In the genomic region with DNA sequence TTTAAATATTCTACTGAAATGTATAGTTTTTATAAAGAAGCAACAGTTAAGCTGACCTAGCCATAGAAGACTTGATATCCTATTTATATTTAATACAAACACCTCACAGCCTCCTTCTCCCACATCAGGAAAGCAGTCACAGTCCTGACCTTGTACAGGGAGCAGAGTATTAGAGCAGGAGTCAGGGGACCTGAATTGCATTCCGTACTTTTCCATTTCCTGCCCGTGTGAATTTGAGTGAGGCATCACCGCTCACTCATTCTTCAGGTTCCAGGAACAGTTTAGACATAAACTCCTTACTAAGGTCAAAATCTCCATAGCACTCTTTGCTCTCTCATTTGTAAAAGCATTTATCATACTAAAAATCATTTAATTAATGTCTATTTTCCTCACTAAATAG, we compare ENCODE assay signal across 27 cellular contexts.
A peak's percentile ranks its signal among the peaks of the same experiment; 100 is the strongest.
DNase-seq lines count a peak whose midpoint lies in the region; ATAC-seq, FAIRE-seq and TF ChIP-seq lines count a peak whose summit lies in the region.
"Had no signal": no experiment of that assay in that cellular context is flagged by ENCODE, and none has a peak within 500 bp of the region (broad histone marks: within the 10 kb centered on the region; RNA-seq: fewer than 3 reads in every experiment).

No MANE protein-coding gene starts in this region.

- H3K4me2 ChIP-seq in GM23338, result no peak overlapping the region
- no peak overlapping the region for H3K4me2 ChIP-seq in astrocyte (ENCODE audit: low read length)

- no peaks in the 10 kb centered on the region for H3K4me1 ChIP-seq in GM23338 (ENCODE audit: insufficient read depth)
- H3K4me1 ChIP-seq in astrocyte (ENCODE audit: insufficient read depth, low read length), result no peaks in the 10 kb centered on the region
- no peaks in the 10 kb centered on the region for H3K4me1 ChIP-seq in uterus
- H3K4me1 ChIP-seq: Peyer's patch had no signal

- no peaks in the 10 kb centered on the region for H3K27me3 Mint-ChIP-seq in GM23338 (ENCODE audit: insufficient read depth, low read depth, poor library complexity)
- no peaks in the 10 kb centered on the region for H3K27me3 Mint-ChIP-seq in astrocyte (ENCODE audit: low read depth, unreplicated experiment)
- H3K27me3 Mint-ChIP-seq in stimulated activated naive B cell treated with anti-CD40 and anti-IgM and Interleukin-4, amounts not matched to agents 10 μg/mL and 1 μg/mL and 100 μg/mL, for 72 hours, result no peaks in the 10 kb centered on the region
- H3K27me3 Mint-ChIP-seq: B cell had no signal

- intact Hi-C loops in uterus (cut with DNase I; ENCODE audit: low total_unique reads), result no loop called here

- H3K9me2 ChIP-seq in GM23338 (ENCODE audit: insufficient read depth), result peaks cover 3% of the 10 kb centered on the region; the same call in 1 of the 2 replicates

- no peaks in the 10 kb centered on the region for H3K36me3 ChIP-seq in GM23338 (ENCODE audit: insufficient read depth)
- no peaks in the 10 kb centered on the region for H3K36me3 ChIP-seq in astrocyte (ENCODE audit: insufficient read depth, low read length)
- H3K36me3 ChIP-seq in kidney epithelial cell (ENCODE audit: control insufficient read depth, insufficient read depth, low read length), result no peaks in the 10 kb centered on the region
- H3K36me3 ChIP-seq in uterus, result no peaks in the 10 kb centered on the region
- H3K36me3 ChIP-seq: Peyer's patch had no signal

- H3F3A ChIP-seq in GM23338 (replicated peaks; ENCODE audit: low read depth), result no peaks in the 10 kb centered on the region

- H3K27ac Mint-ChIP-seq in GM23338 (peak overlapping the region; percentile 41), astrocyte (ENCODE audit: unreplicated experiment) (peak overlapping the region; percentile 42)
- H3K27ac Mint-ChIP-seq in stimulated activated naive B cell treated with anti-CD40 and anti-IgM and Interleukin-4, amounts not matched to agents 10 μg/mL and 1 μg/mL and 100 μg/mL, for 72 hours, result no peak overlapping the region
- H3K27ac Mint-ChIP-seq: B cell; CD8-positive, alpha-beta T cell had no signal

- H3K9me3 Mint-ChIP-seq in GM23338 (no peaks in the 10 kb centered on the region), astrocyte (ENCODE audit: unreplicated experiment) (no peaks in the 10 kb centered on the region)
- peaks cover 5 to 11% of the 10 kb centered on the region in 2 donors for H3K9me3 Mint-ChIP-seq in stimulated activated naive B cell treated with anti-CD40 and anti-IgM and Interleukin-4, amounts not matched to agents 10 μg/mL and 1 μg/mL and 100 μg/mL, for 72 hours

- no peaks in the 10 kb centered on the region for H4K20me1 ChIP-seq in GM23338 (replicated peaks; ENCODE audit: insufficient read depth)
- H4K20me1 ChIP-seq in astrocyte (ENCODE audit: insufficient read depth, low read length), result no peaks in the 10 kb centered on the region

- no peak for TF ChIP-seq POLR2A in uterus (IDR thresholded peaks at IDR 0.05)

- H3K27me3 ChIP-seq in GM23338 (ENCODE audit: insufficient read depth) (no peaks in the 10 kb centered on the region), astrocyte (ENCODE audit: insufficient read depth, low read length) (no peaks in the 10 kb centered on the region), kidney epithelial cell (ENCODE audit: control insufficient read depth, insufficient read depth, low read length) (no peaks in the 10 kb centered on the region), uterus (no peaks in the 10 kb centered on the region)
- H3K27me3 ChIP-seq: Peyer's patch had no signal

- H3K79me2 ChIP-seq in GM23338 (replicated peaks; ENCODE audit: insufficient read depth) (no peaks in the 10 kb centered on the region), astrocyte (ENCODE audit: insufficient read depth, low read length) (no peaks in the 10 kb centered on the region)

- no peak overlapping the region for H3K9ac ChIP-seq in astrocyte (ENCODE audit: low read length)

- ATAC-seq in GM23338, result no peak
- no peak for ATAC-seq in GM18520 (IDR thresholded peaks at IDR 0.05; ENCODE audit: unreplicated experiment)
- no peak for ATAC-seq in stimulated activated naive B cell treated with anti-CD40 and anti-IgM and Interleukin-4, amounts not matched to agents 10 μg/mL and 1 μg/mL and 100 μg/mL, for 72 hours (replicated peaks)
- ATAC-seq: CD8-positive, alpha-beta T cell had no signal

- no peak overlapping the region for H3K4me3 ChIP-seq in GM23338
- H3K4me3 ChIP-seq in astrocyte (ENCODE audit: insufficient read depth, low read depth, low read length), result no peak overlapping the region
- H3K4me3 ChIP-seq in kidney epithelial cell (ENCODE audit: low read depth, low read length), result no peak overlapping the region
- no peak overlapping the region for H3K4me3 ChIP-seq in uterus
- H3K4me3 ChIP-seq: Peyer's patch, SK-N-MC had no signal

- no peak overlapping the region; the same call in 1 of the 2 replicates for H2AFZ ChIP-seq in GM23338
- H2AFZ ChIP-seq in astrocyte (ENCODE audit: low read depth, low read length), result no peak overlapping the region

- H3K4me3 Mint-ChIP-seq in GM23338 (no peak overlapping the region), astrocyte (ENCODE audit: unreplicated experiment) (no peak overlapping the region)
- no peak overlapping the region for H3K4me3 Mint-ChIP-seq in stimulated activated naive B cell treated with anti-CD40 and anti-IgM and Interleukin-4, amounts not matched to agents 10 μg/mL and 1 μg/mL and 100 μg/mL, for 72 hours
- H3K4me3 Mint-ChIP-seq: B cell; CD8-positive, alpha-beta T cell had no signal

- H3K4me1 Mint-ChIP-seq in GM23338 (peaks cover 9% of the 10 kb centered on the region), astrocyte (ENCODE audit: low read depth, unreplicated experiment) (peaks cover 8% of the 10 kb centered on the region)
- H3K4me1 Mint-ChIP-seq in stimulated activated naive B cell treated with anti-CD40 and anti-IgM and Interleukin-4, amounts not matched to agents 10 μg/mL and 1 μg/mL and 100 μg/mL, for 72 hours, result no peaks in the 10 kb centered on the region
- H3K4me1 Mint-ChIP-seq: B cell had no signal

- no peak overlapping the region for H3K27ac ChIP-seq in GM23338 (ENCODE audit: low read depth)
- no peak overlapping the region for H3K27ac ChIP-seq in astrocyte (ENCODE audit: low read depth, low read length)
- no peak overlapping the region for H3K27ac ChIP-seq in uterus
- H3K27ac ChIP-seq: C4-2B, Peyer's patch, SK-N-MC had no signal

- TF ChIP-seq CTCF in GM23338 (conservative IDR thresholded peaks at IDR 0.05; ENCODE audit: low read depth in 2 of 2) (no peak), astrocyte (IDR thresholded peaks at IDR 0.05; ENCODE audit: insufficient read depth, low read depth, low read length) (no peak), kidney epithelial cell (IDR thresholded peaks at IDR 0.05; ENCODE audit: insufficient read depth, low read length, poor library complexity, severe bottlenecking) (no peak), uterus (IDR thresholded peaks at IDR 0.05) (no peak)

- no peak for FAIRE-seq in astrocyte (lab: Jason Lieb, UNC)
- FAIRE-seq: GM12892, GM19239, HTR-8/SVneo had no signal

- no peaks in the 10 kb centered on the region for H3K9me3 ChIP-seq in astrocyte (ENCODE audit: insufficient read depth, low read depth, low read length)
- H3K9me3 ChIP-seq in uterus, result no peaks in the 10 kb centered on the region
- H3K9me3 ChIP-seq: Peyer's patch had no signal

- DNase-seq in GM23338 (ENCODE audit: low spot score) (peak; percentile 21), astrocyte (ENCODE audit: low read depth) (no peak), kidney epithelial cell (ENCODE audit: low read depth) (peak; percentile 14), renal cortical epithelial cell (ENCODE audit: low read depth) (peak; percentile 84), GDM1 (lab: John Stamatoyannopoulos, UW) (no peak), uterus (no peak)
- no peak for DNase-seq in stimulated activated naive B cell treated with anti-CD40 and anti-IgM and Interleukin-4, amounts not matched to agents 10 μg/mL and 1 μg/mL and 100 μg/mL, for 72 hours
- DNase-seq: CD8-positive, alpha-beta T cell; DMS 273 treated with DMSO at 0.1 percent for 48 hours; DMS79 treated with DMSO at 0.1 percent for 48 hours; H7; KG1; NCI-H1048; NCI-H1417; NCI-H1694; NCI-H2029 treated with DMSO at 0.1 percent for 48 hours; NCI-H2227 treated with DMSO at 0.1 percent for 48 hours; NCI-H526 treated with DMSO at 0.1 percent for 48 hours; Peyer's patch; SIG-M5 had no signal

- H3K36me3 Mint-ChIP-seq in GM23338 (ENCODE audit: low read depth), result no peaks in the 10 kb centered on the region
- no peaks in the 10 kb centered on the region for H3K36me3 Mint-ChIP-seq in astrocyte (ENCODE audit: low read depth, unreplicated experiment)
- H3K36me3 Mint-ChIP-seq in stimulated activated naive B cell treated with anti-CD40 and anti-IgM and Interleukin-4, amounts not matched to agents 10 μg/mL and 1 μg/mL and 100 μg/mL, for 72 hours, result no peaks in the 10 kb centered on the region
- H3K36me3 Mint-ChIP-seq: CD8-positive, alpha-beta T cell had no signal

TF ChIP-seq in GM23338, 12 proteins besides CTCF, POLR2A, EP300 and RAD21 (continues in another document):
- no peak for TF ChIP-seq EZH2phosphoT487 (IDR thresholded peaks at IDR 0.05; ENCODE audit: unreplicated experiment)

Comparison
In these comparisons a context has a peak if more than half of its experiments do, and no peak if none do; other contexts are left out.
1. DNase-seq: peak in GM23338 (single experiment), kidney epithelial cell (single experiment) and renal cortical epithelial cell (single experiment); none in astrocyte (single experiment), GDM1 (single experiment), stimulated activated naive B cell treated with anti-CD40 and anti-IgM and Interleukin-4, amounts not matched to agents 10 μg/mL and 1 μg/mL and 100 μg/mL, for 72 hours (single experiment) and uterus (0 of 2).